In the genomic region with DNA sequence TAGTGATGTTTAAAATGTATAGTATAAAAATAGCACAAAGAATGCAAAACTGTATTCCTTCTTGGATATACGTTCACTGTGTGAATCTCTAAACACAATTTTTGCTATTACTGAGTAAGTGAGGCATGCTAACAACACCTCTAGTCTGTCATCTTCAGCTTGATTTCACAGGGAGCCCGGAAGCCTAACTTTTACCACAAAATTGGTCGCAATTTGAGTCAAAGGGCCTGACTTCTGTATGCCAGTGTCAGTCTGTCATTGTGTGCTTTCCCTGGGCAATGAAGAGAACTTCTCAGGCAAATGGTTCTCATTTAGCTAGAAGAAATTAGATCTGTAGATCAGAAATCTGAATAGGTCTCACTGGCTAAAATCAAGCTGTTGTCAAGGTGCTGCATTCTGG, we compare ENCODE assay signal across 27 cellular contexts.
A peak's percentile ranks its signal among the peaks of the same experiment; 100 is the strongest.
DNase-seq lines count a peak whose midpoint lies in the region; ATAC-seq, FAIRE-seq and TF ChIP-seq lines count a peak whose summit lies in the region.
"Had no signal": no experiment of that assay in that cellular context is flagged by ENCODE, and none has a peak within 500 bp of the region (broad histone marks: within the 10 kb centered on the region; RNA-seq: fewer than 3 reads in every experiment).

No MANE protein-coding gene starts in this region.

- no peak overlapping the region for H2AFZ ChIP-seq in OCI-LY3 (ENCODE audit: low read depth, low read length)
- H2AFZ ChIP-seq: PC-9 had no signal

- H3K9me3 ChIP-seq in OCI-LY3 (ENCODE audit: insufficient read depth, low read length) = no peaks in the 10 kb centered on the region
- H3K9me3 ChIP-seq: upper lobe of right lung had no signal

- peak; percentile 86 for ATAC-seq in GM18520 (IDR thresholded peaks at IDR 0.05; ENCODE audit: unreplicated experiment)
- peak; percentile 64 for ATAC-seq in GM19452 (IDR thresholded peaks at IDR 0.05; ENCODE audit: unreplicated experiment)
- ATAC-seq in HG02884 (IDR thresholded peaks at IDR 0.05; ENCODE audit: unreplicated experiment) = peak; percentile 92
- ATAC-seq: effector memory CD8-positive, alpha-beta T cell; upper lobe of right lung had no signal

- H4K20me1 ChIP-seq in OCI-LY3 (ENCODE audit: insufficient read depth, low read length) = no peaks in the 10 kb centered on the region

- H3K27ac ChIP-seq in OCI-LY3 (ENCODE audit: low read length) = no peak overlapping the region
- H3K27ac ChIP-seq: PC-9, SK-N-MC, spleen, upper lobe of right lung had no signal

- H3K27me3 ChIP-seq in OCI-LY3 (ENCODE audit: low read depth, low read length) = no peaks in the 10 kb centered on the region
- H3K27me3 ChIP-seq: spleen, upper lobe of right lung had no signal

- H3K4me2 ChIP-seq in OCI-LY3 (ENCODE audit: low read length) = peak overlapping the region; percentile 15; the same call in 1 of the 2 replicates
- H3K4me2 ChIP-seq: PC-9 had no signal

- H3K27me3 Mint-ChIP-seq in osteocyte (ENCODE audit: unreplicated experiment) = peaks cover 3% of the 10 kb centered on the region
- H3K27me3 Mint-ChIP-seq: effector memory CD8-positive, alpha-beta T cell; memory B cell; natural killer cell treated with Interleukin-12 subunit alpha and Interleukin-12 subunit beta and Interleukin-15 and Interleukin-18, amount 100 ng/mL, for 72 hours; progenitor cell of endocrine pancreas; stimulated activated naive CD8-positive, alpha-beta T cell treated with anti-CD3 and anti-CD28 coated beads, Interleukin-15, Interleukin-2, amounts not matched to agents 100 ng/mL and 50 ng/mL, for 24 hours had no signal

- H3K79me2 ChIP-seq in OCI-LY3 (ENCODE audit: low read length) = no peaks in the 10 kb centered on the region

- H3K4me1 ChIP-seq in OCI-LY3 (ENCODE audit: low read length) = peaks cover 10% of the 10 kb centered on the region
- H3K4me1 ChIP-seq: spleen, upper lobe of right lung had no signal

- no peak overlapping the region for H3K27ac Mint-ChIP-seq in osteocyte (ENCODE audit: unreplicated experiment)
- H3K27ac Mint-ChIP-seq: activated T-helper 1 cell treated with anti-CD3 and anti-CD28 coated beads, Interleukin-12 subunit alpha, Interleukin-12 subunit beta, Interleukin-2, Interleukin-4 antibody, amounts not matched to agents 30 ng/mL and 10 ng/mL and 1 ng/mL, durations not matched to agents 14 hours and 24 hours and 36 hours; effector memory CD8-positive, alpha-beta T cell; HFFc6; memory B cell; natural killer cell treated with Interleukin-12 subunit alpha and Interleukin-12 subunit beta and Interleukin-15 and Interleukin-18, amount 100 ng/mL, for 72 hours; progenitor cell of endocrine pancreas; stimulated activated naive CD8-positive, alpha-beta T cell treated with anti-CD3 and anti-CD28 coated beads, Interleukin-15, Interleukin-2, amounts not matched to agents 100 ng/mL and 50 ng/mL, for 24 hours had no signal

- TF ChIP-seq POLR2A in GM12891 (IDR thresholded peaks at IDR 0.05; ENCODE audit: low read depth, low read length) = no peak

- no peak for FAIRE-seq in GM12891 (lab: Jason Lieb, UNC)
- FAIRE-seq: GM18507, islet of Langerhans had no signal

- H3K9ac ChIP-seq in OCI-LY3 (ENCODE audit: low read length) = no peak overlapping the region

- no peaks in the 10 kb centered on the region for H3K36me3 ChIP-seq in OCI-LY3 (replicated peaks; ENCODE audit: low read depth, low read length)
- H3K36me3 ChIP-seq: spleen, upper lobe of right lung had no signal

- no peaks in the 10 kb centered on the region for H3K4me1 Mint-ChIP-seq in osteocyte (ENCODE audit: unreplicated experiment)
- H3K4me1 Mint-ChIP-seq: memory B cell had no signal

- H3K4me3 Mint-ChIP-seq in osteocyte (ENCODE audit: unreplicated experiment) = no peak overlapping the region
- H3K4me3 Mint-ChIP-seq: activated T-helper 1 cell treated with anti-CD3 and anti-CD28 coated beads, Interleukin-12 subunit alpha, Interleukin-12 subunit beta, Interleukin-2, Interleukin-4 antibody, amounts not matched to agents 30 ng/mL and 10 ng/mL and 1 ng/mL, durations not matched to agents 14 hours and 24 hours and 36 hours; effector memory CD8-positive, alpha-beta T cell; HFFc6; memory B cell; natural killer cell treated with Interleukin-12 subunit alpha and Interleukin-12 subunit beta and Interleukin-15 and Interleukin-18, amount 100 ng/mL, for 72 hours; stimulated activated naive CD8-positive, alpha-beta T cell treated with anti-CD3 and anti-CD28 coated beads, Interleukin-15, Interleukin-2, amounts not matched to agents 100 ng/mL and 50 ng/mL, for 24 hours had no signal

- no peak for DNase-seq in GM12891 (ENCODE audit: insufficient read length, low spot score)
- no peak for DNase-seq in osteocyte (ENCODE audit: extremely low spot score, unreplicated experiment)
- no peak for DNase-seq in stimulated activated naive CD4-positive, alpha-beta T cell treated with Interleukin-2 at 50 U/mL for 16 hours (lab: John Stamatoyannopoulos, UW)
- DNase-seq in NCI-H2171 treated with DMSO at 0.1 percent for 48 hours (lab: John Stamatoyannopoulos, UW) = no peak
- DNase-seq: activated CD4-positive, alpha-beta T cell treated with anti-CD3 and anti-CD28 coated beads, Interleukin-2, amount 50 U/mL, for 1 hour; Calu3; cerebellar nuclear complex; effector memory CD8-positive, alpha-beta T cell; GF-D8; HFFc6; NCI-H774; PC-9; spleen; T1000; upper lobe of right lung had no signal

- H3K9me3 Mint-ChIP-seq in osteocyte (ENCODE audit: unreplicated experiment) = peaks cover 19% of the 10 kb centered on the region
- H3K9me3 Mint-ChIP-seq: activated T-helper 1 cell treated with anti-CD3 and anti-CD28 coated beads, Interleukin-12 subunit alpha, Interleukin-12 subunit beta, Interleukin-2, Interleukin-4 antibody, amounts not matched to agents 30 ng/mL and 10 ng/mL and 1 ng/mL, durations not matched to agents 14 hours and 24 hours and 36 hours; effector memory CD8-positive, alpha-beta T cell; stimulated activated naive CD8-positive, alpha-beta T cell treated with anti-CD3 and anti-CD28 coated beads, Interleukin-15, Interleukin-2, amounts not matched to agents 100 ng/mL and 50 ng/mL, for 24 hours had no signal

- H3K36me3 Mint-ChIP-seq in osteocyte (ENCODE audit: unreplicated experiment) = no peaks in the 10 kb centered on the region
- H3K36me3 Mint-ChIP-seq: memory B cell; natural killer cell treated with Interleukin-12 subunit alpha and Interleukin-12 subunit beta and Interleukin-15 and Interleukin-18, amount 100 ng/mL, for 72 hours had no signal

- no peak for TF ChIP-seq CTCF in OCI-LY3 (IDR thresholded peaks at IDR 0.05; ENCODE audit: low read depth, low read length)
- no peak for TF ChIP-seq CTCF in osteocyte (IDR thresholded peaks at IDR 0.05)

- no peak overlapping the region for H3K4me3 ChIP-seq in OCI-LY3 (ENCODE audit: low read length)
- H3K4me3 ChIP-seq: PC-9, SK-N-MC, spleen, upper lobe of right lung had no signal

TF ChIP-seq in GM12891, 5 proteins besides CTCF, POLR2A, EP300 and RAD21:
- TF ChIP-seq TAF1 (IDR thresholded peaks at IDR 0.05; ENCODE audit: low read depth, low read length) (no peak), POU2F2 (IDR thresholded peaks at IDR 0.05; ENCODE audit: low read depth, low read length) (no peak), PAX5 (IDR thresholded peaks at IDR 0.05; ENCODE audit: insufficient read depth, low read length, severe bottlenecking) (no peak), SPI1 (IDR thresholded peaks at IDR 0.05; ENCODE audit: low read depth, low read length) (no peak), POLR2AphosphoS5 (IDR thresholded peaks at IDR 0.05; ENCODE audit: low read depth, low read length) (no peak)
